ENCODE assay signal across 1 cellular context in genomic region chr6:26205161-26205624, GRCh38.
TF ChIP-seq lines count a peak whose summit lies in the region.

No MANE protein-coding gene starts in this region.

TF ChIP-seq in K562, 482 proteins besides CTCF, POLR2A, EP300 and RAD21 (continued from another document and continues in another):
- TF ChIP-seq ZMIZ1 (IDR thresholded peaks at IDR 0.05; ENCODE audit: low read depth in 2 of 2, low read length in 2 of 2) (no peak), ZBTB8A (IDR thresholded peaks at IDR 0.05; ENCODE audit: partially characterized antibody) (no peak), CBFA2T2 (conservative IDR thresholded peaks at IDR 0.05) (no peak), CUX1 (CRISPR knock-in tag; IDR thresholded peaks at IDR 0.05) (no peak; the same call in 1 of the 2 replicates), ESRRB (CRISPR knock-in tag; IDR thresholded peaks at IDR 0.05; ENCODE audit: borderline replicate concordance) (peak; percentile 86; the same call in 1 of the 2 replicates), ZNF407 (IDR thresholded peaks at IDR 0.05; ENCODE audit: low read depth) (no peak), PBX2 (CRISPR knock-in tag; IDR thresholded peaks at IDR 0.05; ENCODE audit: low read depth) (no peak), PBX2 (tag; conservative IDR thresholded peaks at IDR 0.05; ENCODE audit: low read depth) (no peak), ZNF197 (CRISPR knock-in tag; IDR thresholded peaks at IDR 0.05; ENCODE audit: low read depth) (no peak), PHF21A (IDR thresholded peaks at IDR 0.05; ENCODE audit: borderline replicate concordance, low read depth) (no peak), HDAC8 (tag; IDR thresholded peaks at IDR 0.05) (no peak), PREB (CRISPR knock-in tag; IDR thresholded peaks at IDR 0.05) (peak; percentile 75), PRDM10 (IDR thresholded peaks at IDR 0.05; ENCODE audit: partially characterized antibody) (no peak), U2AF2 (optimal IDR thresholded peaks at IDR 0.05; ENCODE audit: low read depth, low read length) (no peak), SMC3 (conservative IDR thresholded peaks at IDR 0.05; ENCODE audit: insufficient read depth, low read depth, low read length) (no peak), BACH1 (tag; IDR thresholded peaks at IDR 0.05) (no peak), ZNF165 (CRISPR knock-in tag; IDR thresholded peaks at IDR 0.05; ENCODE audit: borderline replicate concordance) (no peak), POLR2H (tag; IDR thresholded peaks at IDR 0.05; ENCODE audit: low read depth) (no peak), HNRNPL (IDR thresholded peaks at IDR 0.05; ENCODE audit: low read depth, low read length) (no peak), NONO (IDR thresholded peaks at IDR 0.05; ENCODE audit: low read depth in 2 of 2, low read length in 1 of 2) (no peak), PATZ1 (CRISPR knock-in tag; IDR thresholded peaks at IDR 0.05; ENCODE audit: borderline replicate concordance) (peak; percentile 81; the same call in 1 of the 2 replicates), CBFB (CRISPR knock-in tag; IDR thresholded peaks at IDR 0.05) (no peak), TAF7 (tag; IDR thresholded peaks at IDR 0.05) (0 out of 2 replicates have a peak, but pooled peaks have one; percentile 8), KLF16 (IDR thresholded peaks at IDR 0.05) (no peak), LEF1 (IDR thresholded peaks at IDR 0.05) (no peak; the same call in 1 of the 2 replicates)
